Comparison of ENCODE assay signal across 8 cellular contexts in the genomic region with DNA sequence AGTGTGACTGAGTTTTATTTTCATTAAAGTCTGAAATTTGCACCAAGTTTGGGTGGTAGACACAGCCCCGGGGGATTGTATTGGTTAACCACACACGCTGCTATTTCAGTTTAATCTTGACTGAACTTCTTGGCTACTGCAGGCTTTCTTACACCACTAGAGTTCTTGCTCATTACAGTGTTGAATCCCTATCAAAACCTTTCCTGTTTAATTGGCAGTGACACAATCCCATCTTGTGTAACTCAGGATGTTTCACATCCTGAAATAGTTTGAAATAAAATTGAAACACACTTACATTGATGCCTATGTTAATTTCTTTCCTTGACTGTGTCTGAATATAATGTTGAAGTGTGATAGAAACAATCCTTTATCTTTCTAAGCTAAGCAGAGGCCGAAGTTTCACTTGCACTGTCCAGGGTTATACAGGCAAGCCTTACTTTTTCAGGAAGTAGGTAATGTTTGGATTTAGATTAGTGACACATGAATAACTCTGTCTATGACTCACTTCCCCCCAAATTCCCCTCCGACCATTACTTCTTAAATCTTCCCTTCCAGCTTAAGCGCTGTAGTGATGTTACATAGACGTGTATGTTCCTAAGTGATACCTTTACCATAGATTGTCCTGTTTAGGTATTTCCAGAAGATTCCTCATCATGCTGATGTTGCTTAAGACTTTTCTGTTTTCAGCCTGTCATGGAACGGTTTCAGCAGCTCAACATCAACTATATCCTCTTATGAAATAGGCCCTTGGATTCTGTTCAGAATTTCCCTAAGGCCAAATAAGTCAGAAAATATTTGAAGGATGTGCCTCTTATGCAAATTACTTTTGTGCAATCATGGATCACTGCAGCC. TPM values are rescaled to one million over a fixed set of nuclear protein-coding genes. Genes with fewer than 3 reads are reported as not detected.
DNase-seq lines count a peak whose midpoint lies in the region; ATAC-seq and TF ChIP-seq lines count a peak whose summit lies in the region.

No MANE protein-coding gene starts in this region.

- no peak overlapping the region for H3K9ac ChIP-seq in H9 (ENCODE audit: extremely low read depth, insufficient read length, low read length)

- no peak overlapping the region for H2BK15ac ChIP-seq in H9 (ENCODE audit: low read depth, low read length)

- ATAC-seq in HG03571 (IDR thresholded peaks at IDR 0.05; ENCODE audit: unreplicated experiment), result peak; percentile 70

- H4K91ac ChIP-seq in H9 (ENCODE audit: insufficient read length, low read depth, low read length), result no peak overlapping the region

- no peaks in the 10 kb centered on the region for H3K36me3 ChIP-seq in CD4-positive, alpha-beta memory T cell (ENCODE audit: insufficient read depth, low read length)
- peaks cover 0 to 38% (median 0%) of the 10 kb centered on the region in 6 donors for H3K36me3 ChIP-seq in spleen

- 6 to 24% (median 14%) methylated on average over 7 of the region's 7 CpGs for WGBS in spleen, 5 donors
- WGBS in H9 (ENCODE audit: extremely low coverage, insufficient read length, low lambda C conversion rate), result no CpG with 5 or more reads among the region's 7 CpGs

- no peak overlapping the region for H2BK12ac ChIP-seq in H9 (ENCODE audit: insufficient read length, low read depth, low read length)

- no peak overlapping the region for H3K23ac ChIP-seq in H9 (ENCODE audit: insufficient read length, low read depth, low read length)

- H3K9me3 Mint-ChIP-seq in CD4-positive, alpha-beta memory T cell, result no peaks in the 10 kb centered on the region
- H3K9me3 Mint-ChIP-seq in H9, result no peaks in the 10 kb centered on the region

- no peak overlapping the region for H4K8ac ChIP-seq in H9 (replicated peaks; ENCODE audit: insufficient read length, low read depth, low read length)

- H2BK120ac ChIP-seq in H9 (ENCODE audit: low read depth, low read length, poor library complexity, severe bottlenecking), result no peak overlapping the region

- H3K23me2 ChIP-seq in H9 (ENCODE audit: insufficient read length, low read depth, low read length, poor library complexity, severe bottlenecking), result no peaks in the 10 kb centered on the region

- no peak overlapping the region for H2BK5ac ChIP-seq in H9 (ENCODE audit: insufficient read length, low read length)

- CTCF ChIA-PET in CD4-positive, alpha-beta memory T cell (lab: Charles Lee; ENCODE audit: partially characterized antibody), result interaction anchor here (1.0 kb wide), 1 partner anchor 53 kb away, joined by 4 read pairs; no protein-coding TSS in a partner anchor

- peak overlapping the region in 5 of 8 donors; percentile 6 to 45 (median 25) for H3K4me3 Mint-ChIP-seq in CD4-positive, alpha-beta memory T cell
- H3K4me3 Mint-ChIP-seq in H9, result no peak overlapping the region

- no peak overlapping the region for H3K4ac ChIP-seq in H9 (ENCODE audit: low read depth, low read length)

- H3K79me2 ChIP-seq in H9 (ENCODE audit: insufficient read depth, low read length), result no peaks in the 10 kb centered on the region

- H2AFZ ChIP-seq in H9 (ENCODE audit: low read length), result no peak overlapping the region

- H3K9me3 ChIP-seq in CD4-positive, alpha-beta memory T cell (ENCODE audit: control insufficient read depth in 1 of 2, low read length in 2 of 2), result no peaks in the 10 kb centered on the region
- H3K9me3 ChIP-seq in spleen (no peaks in the 10 kb centered on the region), H9 (ENCODE audit: control insufficient read depth, low read depth, low read length) (no peaks in the 10 kb centered on the region)

- no peaks in the 10 kb centered on the region for H3K27me3 ChIP-seq in CD4-positive, alpha-beta memory T cell (ENCODE audit: insufficient read depth, low read length)
- H3K27me3 ChIP-seq in spleen (replicated peaks in 1 of 7), result no peaks in the 10 kb centered on the region
- no peaks in the 10 kb centered on the region for H3K27me3 ChIP-seq in H9 (ENCODE audit: insufficient read depth, low read length)

- H3K36me3 Mint-ChIP-seq in CD4-positive, alpha-beta memory T cell, result peaks cover 17 to 19% of the 10 kb centered on the region in 2 donors
- H3K36me3 Mint-ChIP-seq in H9 (ENCODE audit: insufficient read depth in 1 of 3, low read depth in 3 of 3), result no peaks in the 10 kb centered on the region; a peak in 1 of 7 replicates

- no peak overlapping the region for H3K14ac ChIP-seq in H9 (ENCODE audit: insufficient read depth, low read length)

- DNase-seq in CD4-positive, alpha-beta memory T cell, result no peak
- DNase-seq in GM20000 (ENCODE audit: low spot score) (peak; percentile 49), glomerular visceral epithelial cell (ENCODE audit: extremely low spot score) (peak; percentile 84), spleen (no peak), iPS-NIHi7 (ENCODE audit: extremely low spot score) (no peak), H9 (no peak)

- no peak overlapping the region for H2AK5ac ChIP-seq in H9 (ENCODE audit: insufficient read length, low read length)

- no peak overlapping the region for H3K4me2 ChIP-seq in H9 (ENCODE audit: insufficient read depth, insufficient read length, low read length)

- no peak overlapping the region for H3K4me3 ChIP-seq in CD4-positive, alpha-beta memory T cell (ENCODE audit: low read length in 2 of 2)
- peak overlapping the region; percentile 37 for H3K4me3 ChIP-seq in WI38 (ENCODE audit: low read depth, low read length)
- peak overlapping the region in 1 of 8 donors; percentile 46 for H3K4me3 ChIP-seq in spleen

- H3K18ac ChIP-seq in H9 (ENCODE audit: insufficient read length, low read depth, low read length), result no peak overlapping the region

- no peak overlapping the region for H3K56ac ChIP-seq in H9 (ENCODE audit: insufficient read length, low read depth, low read length)

- no peaks in the 10 kb centered on the region for H4K20me1 ChIP-seq in H9 (ENCODE audit: control insufficient read depth, insufficient read depth, insufficient read length)

- no peak overlapping the region for H3T11ph ChIP-seq in H9 (ENCODE audit: low read length)

- POLR2A ChIA-PET in CD4-positive, alpha-beta memory T cell (lab: Charles Lee; ENCODE audit: partially characterized antibody), result interaction anchor here (1.1 to 4.8 kb wide), 2 partner anchors 10 to 16 kb away, joined by 4 to 61 read pairs; a partner anchor contains a TSS

- no peaks in the 10 kb centered on the region for H3K27me3 Mint-ChIP-seq in CD4-positive, alpha-beta memory T cell
- no peaks in the 10 kb centered on the region for H3K27me3 Mint-ChIP-seq in H9 (ENCODE audit: low read depth)

- H3K4me1 Mint-ChIP-seq in CD4-positive, alpha-beta memory T cell, result peaks cover 39 to 65% (median 51%) of the 10 kb centered on the region in 4 donors
- no peaks in the 10 kb centered on the region for H3K4me1 Mint-ChIP-seq in H9

- H3K27ac ChIP-seq in CD4-positive, alpha-beta memory T cell (ENCODE audit: low read depth, low read length), result peak overlapping the region; percentile 11
- peak overlapping the region; percentile 61 to 90 (median 86) for H3K27ac ChIP-seq in spleen
- no peak overlapping the region for H3K27ac ChIP-seq in H9 (ENCODE audit: insufficient read length, low read depth, low read length)

- no peak for TF ChIP-seq POLR2A in spleen (IDR thresholded peaks at IDR 0.05)

- no peak overlapping the region for H4K5ac ChIP-seq in H9 (ENCODE audit: insufficient read length, low read depth, low read length)

- H2BK20ac ChIP-seq in H9 (ENCODE audit: low read depth, low read length, poor library complexity, severe bottlenecking), result no peak overlapping the region

- peaks cover 47% of the 10 kb centered on the region for H3K4me1 ChIP-seq in CD4-positive, alpha-beta memory T cell (ENCODE audit: insufficient read depth, low read length)
- H3K4me1 ChIP-seq in spleen (peaks cover 41 to 78% (median 53%) of the 10 kb centered on the region in 6 donors), H9 (ENCODE audit: insufficient read depth, low read length) (no peaks in the 10 kb centered on the region)

- peak overlapping the region; percentile 54 to 98 (median 85) for H3K27ac Mint-ChIP-seq in CD4-positive, alpha-beta memory T cell
- no peak overlapping the region for H3K27ac Mint-ChIP-seq in H9

- TF ChIP-seq CTCF in GM20000 (IDR thresholded peaks at IDR 0.05; ENCODE audit: extremely low read depth, missing control alignments), result no peak
- no peak for TF ChIP-seq CTCF in WI38 (IDR thresholded peaks at IDR 0.05; ENCODE audit: low read depth, low read length)
- no peak for TF ChIP-seq CTCF in spleen (IDR thresholded peaks at IDR 0.05 in 8 of 11, conservative IDR thresholded peaks at IDR 0.05 in 3 of 11)
- no peak for TF ChIP-seq CTCF in H9 (conservative IDR thresholded peaks at IDR 0.05)

- H3K79me1 ChIP-seq in H9 (ENCODE audit: insufficient read depth, low read depth, low read length, poor library complexity, severe bottlenecking), result no peaks in the 10 kb centered on the region

- intact Hi-C loops in CD4-positive, alpha-beta memory T cell (cut with micrococcal nuclease), result no loop called here
- intact Hi-C loops in spleen (cut with DNase I; ENCODE audit: low total_unique reads), result no loop called here

RNA-seq across cellular contexts. Expression of a gene that starts 16.8 kb away (rescaled TPM):
- 10 to 100 TPM; 32.5 to 32.8 TPM for total RNA-seq in CD4-positive, alpha-beta memory T cell
- 10 to 100 TPM; 16.9 to 23.0 TPM for polyA plus RNA-seq in CD4-positive, alpha-beta memory T cell
- 100 to 1,000 TPM in 3 of 7 donors, 10 to 100 TPM in 4; 73.8 to 114 (median 81.8) TPM for total RNA-seq in spleen
- 10 to 100 TPM in 1 of 3 donors, 1 to 10 TPM in 2; 7.5 to 13.4 (median 8.6) TPM for polyA plus RNA-seq in spleen
- total RNA-seq in H9 (2021), result 17.9 and 22.1 TPM in 2 replicates

Comparison
In these comparisons a context has a peak if more than half of its experiments do, and no peak if none do; other contexts are left out.
1. DNase-seq: peak in GM20000 (single experiment) and glomerular visceral epithelial cell (single experiment); none in CD4-positive, alpha-beta memory T cell (0 of 5), spleen (single experiment), iPS-NIHi7 (single experiment) and H9 (single experiment).
2. H3K27ac Mint-ChIP-seq: peak in CD4-positive, alpha-beta memory T cell (7 of 7); none in H9 (0 of 3).
3. H3K4me3 Mint-ChIP-seq: peak in CD4-positive, alpha-beta memory T cell (5 of 8); none in H9 (0 of 2).